10 cellular contexts compared by ENCODE assay signal in genomic region chr19:33767898-33768413, GRCh38. TPM values are rescaled to one million over a fixed set of nuclear protein-coding genes. Genes with fewer than 3 reads are reported as not detected.
DNase-seq lines count a peak whose midpoint lies in the region; ATAC-seq and TF ChIP-seq lines count a peak whose summit lies in the region.
"Had no signal": no experiment of that assay in that cellular context is flagged by ENCODE, and none has a peak within 500 bp of the region (broad histone marks: within the 10 kb centered on the region; RNA-seq: fewer than 3 reads in every experiment).

No MANE protein-coding gene starts in this region.

- H4K20me1 ChIP-seq in OCI-LY3 (ENCODE audit: insufficient read depth, low read length) = peaks cover 27% of the 10 kb centered on the region

- no peaks in the 10 kb centered on the region for H3K79me2 ChIP-seq in OCI-LY3 (ENCODE audit: low read length)
- H3K79me2 ChIP-seq: parathyroid adenoma had no signal

- no peaks in the 10 kb centered on the region for H3K9me3 ChIP-seq in cardiac muscle cell (ENCODE audit: low read depth)
- no peaks in the 10 kb centered on the region for H3K9me3 ChIP-seq in heart right ventricle
- no peaks in the 10 kb centered on the region for H3K9me3 ChIP-seq in OCI-LY3 (ENCODE audit: insufficient read depth, low read length)

- H3K36me3 Mint-ChIP-seq in endothelial cell (ENCODE audit: low read depth, unreplicated experiment) = no peaks in the 10 kb centered on the region

- H3K4me1 Mint-ChIP-seq in endothelial cell (ENCODE audit: unreplicated experiment) = peaks cover 7% of the 10 kb centered on the region

- H3K27me3 Mint-ChIP-seq in endothelial cell (ENCODE audit: unreplicated experiment) = peaks cover 5% of the 10 kb centered on the region

- H3K4me2 ChIP-seq in OCI-LY3 (ENCODE audit: low read length) = no peak overlapping the region

- no peak overlapping the region for H3K4me3 Mint-ChIP-seq in endothelial cell (ENCODE audit: unreplicated experiment)

- H3K27ac ChIP-seq in cardiac muscle cell (no peak overlapping the region), heart right ventricle (no peak overlapping the region), OCI-LY3 (ENCODE audit: low read length) (no peak overlapping the region)
- H3K27ac ChIP-seq: parathyroid adenoma had no signal

- DNase-seq in cardiac muscle cell (ENCODE audit: low read depth in 1 of 2, low spot score in 1 of 2) = peak; percentile 33 to 88
- no peak for DNase-seq in heart right ventricle
- DNase-seq in endothelial cell (ENCODE audit: low spot score) = peak; percentile 91
- peak; percentile 22 for DNase-seq in stimulated activated CD4-positive, alpha-beta T cell treated with anti-CD3 and anti-CD28 coated beads, Interleukin-4, amount 100 ng/mL, for 1 hour
- DNase-seq in AG08396 (ENCODE audit: low spot score) = no peak
- no peak for DNase-seq in NCI-H1105 treated with DMSO at 0.1 percent for 48 hours (lab: John Stamatoyannopoulos, UW)
- DNase-seq: EL had no signal

- no peak overlapping the region for H3K27ac Mint-ChIP-seq in endothelial cell (ENCODE audit: unreplicated experiment)

- no peaks in the 10 kb centered on the region for H3K4me1 ChIP-seq in cardiac muscle cell (ENCODE audit: low read depth)
- H3K4me1 ChIP-seq in heart right ventricle = no peaks in the 10 kb centered on the region
- no peaks in the 10 kb centered on the region for H3K4me1 ChIP-seq in OCI-LY3 (ENCODE audit: low read length)
- H3K4me1 ChIP-seq: parathyroid adenoma had no signal

- H3K9me3 Mint-ChIP-seq in endothelial cell (ENCODE audit: unreplicated experiment) = no peaks in the 10 kb centered on the region

- H3K9ac ChIP-seq in OCI-LY3 (ENCODE audit: low read length) = no peak overlapping the region
- H3K9ac ChIP-seq: parathyroid adenoma had no signal

- H2AFZ ChIP-seq in OCI-LY3 (ENCODE audit: low read depth, low read length) = no peak overlapping the region
- H2AFZ ChIP-seq: parathyroid adenoma had no signal

- no peak overlapping the region for H3K4me3 ChIP-seq in cardiac muscle cell
- no peak overlapping the region for H3K4me3 ChIP-seq in heart right ventricle
- H3K4me3 ChIP-seq in OCI-LY3 (ENCODE audit: low read length) = no peak overlapping the region

- H3K36me3 ChIP-seq in cardiac muscle cell = no peaks in the 10 kb centered on the region
- no peaks in the 10 kb centered on the region for H3K36me3 ChIP-seq in heart right ventricle
- H3K36me3 ChIP-seq in OCI-LY3 (replicated peaks; ENCODE audit: low read depth, low read length) = no peaks in the 10 kb centered on the region

- intact Hi-C loops in heart right ventricle (cut with DNase I) = loop anchor here in 1 of 10 donors (5.0 kb wide), 1 partner anchor 531 kb away; no protein-coding TSS in a partner anchor

- TF ChIP-seq CTCF in cardiac muscle cell (IDR thresholded peaks at IDR 0.05; ENCODE audit: low read depth, low read length) = peak; percentile 31
- peak in 4 of 9 donors; percentile 10 to 31 (median 16) for TF ChIP-seq CTCF in heart right ventricle (IDR thresholded peaks at IDR 0.05)
- peak; percentile 33 for TF ChIP-seq CTCF in OCI-LY3 (IDR thresholded peaks at IDR 0.05; ENCODE audit: low read depth, low read length)
- no peak for TF ChIP-seq CTCF in endothelial cell (IDR thresholded peaks at IDR 0.05; ENCODE audit: unreplicated experiment)

- no peak for ATAC-seq in heart right ventricle
- no peak for ATAC-seq in GM21423 (IDR thresholded peaks at IDR 0.05; ENCODE audit: unreplicated experiment)

- 40 to 43% methylated on average over 9 of the region's 9 CpGs for WGBS in heart right ventricle, 2 donors

- H3K27me3 ChIP-seq in cardiac muscle cell (no peaks in the 10 kb centered on the region), heart right ventricle (peaks cover 0 to 45% (median 18%) of the 10 kb centered on the region in 7 donors), OCI-LY3 (ENCODE audit: low read depth, low read length) (peaks cover 23% of the 10 kb centered on the region)

RNA-seq across cellular contexts. Expression of gene KCTD15, which starts 28.7 kb away (rescaled TPM):
- 136 and 161 TPM in 2 replicates for total RNA-seq in cardiac muscle cell
- polyA plus RNA-seq in cardiac muscle cell = 17.1 and 21.9 TPM in 2 replicates
- total RNA-seq in heart right ventricle = 10 to 100 TPM in 1 of 10 donors, 1 to 10 TPM in 9; 3.5 to 18.6 (median 7.2) TPM
- 10 to 100 TPM; 16.0 to 22.5 TPM for polyA plus RNA-seq in heart right ventricle
- 81.1 TPM for total RNA-seq in endothelial cell (ENCODE audit: unreplicated experiment)

Comparison
In these comparisons a context has a peak if more than half of its experiments do, and no peak if none do; other contexts are left out.
1. DNase-seq: peak in cardiac muscle cell (2 of 2), endothelial cell (single experiment) and stimulated activated CD4-positive, alpha-beta T cell treated with anti-CD3 and anti-CD28 coated beads, Interleukin-4, amount 100 ng/mL, for 1 hour (single experiment); none in heart right ventricle (0 of 2), AG08396 (single experiment) and NCI-H1105 treated with DMSO at 0.1 percent for 48 hours (single experiment).